ENCODE assay signal across 10 cellular contexts in the genomic region with DNA sequence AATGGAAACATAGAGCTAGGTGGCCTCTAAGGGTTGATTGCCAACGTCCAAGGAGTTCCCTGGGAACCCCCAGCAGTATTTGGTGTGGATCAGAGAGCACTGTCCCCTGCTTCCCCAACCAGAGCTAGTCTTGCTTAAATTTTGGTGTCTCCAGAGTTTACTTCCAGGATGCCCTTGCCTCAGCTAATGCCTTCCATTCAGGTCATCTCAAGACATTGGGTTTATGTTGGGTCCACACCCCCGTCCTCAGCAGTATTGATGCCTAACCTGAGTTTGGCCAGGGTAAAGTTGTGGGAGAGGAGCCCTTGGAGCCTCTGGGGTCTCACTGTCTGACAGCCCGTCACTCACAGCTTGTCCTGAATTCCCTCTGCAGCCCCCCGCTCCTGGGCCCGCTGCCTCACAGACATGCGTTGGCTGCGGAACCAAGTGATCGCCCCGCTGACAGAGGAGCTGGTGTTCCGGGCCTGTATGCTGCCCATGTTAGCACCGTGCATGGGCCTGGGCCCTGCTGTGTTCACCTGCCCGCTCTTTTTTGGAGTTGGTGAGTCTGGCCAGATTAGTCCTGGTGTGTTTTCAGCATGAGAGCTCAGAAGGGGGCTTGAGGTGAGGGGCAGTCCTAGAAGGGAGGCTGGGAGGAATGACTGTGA. TPM values are rescaled to one million over a fixed set of nuclear protein-coding genes. Genes with fewer than 3 reads are reported as not detected.
DNase-seq lines count a peak whose midpoint lies in the region; ATAC-seq, FAIRE-seq and TF ChIP-seq lines count a peak whose summit lies in the region.
"Had no signal": no experiment of that assay in that cellular context is flagged by ENCODE, and none has a peak within 500 bp of the region (broad histone marks: within the 10 kb centered on the region; RNA-seq: fewer than 3 reads in every experiment).

No MANE protein-coding gene starts in this region.

- POLR2A ChIA-PET in HepG2 (lab: Yijun Ruan, JAX), result interaction anchor here (1.9 to 4.2 kb wide), 5 partner anchors 10 to 167 kb away, joined by 4 to 24 read pairs (median 11); a partner anchor contains a TSS

- WGBS in heart left ventricle, 4 donors, result 87 to 93% (median 90%) methylated on average over 7 to 12 of the region's 12 CpGs
- 100% methylated on average over 10 of the region's 12 CpGs for WGBS in HepG2 (ENCODE audit: low lambda C conversion rate)

- no peak for TF ChIP-seq RAD21 in HepG2 (CRISPR knock-in tag; IDR thresholded peaks at IDR 0.05)

- peaks cover 41% of the 10 kb centered on the region for H3K4me1 Mint-ChIP-seq in activated naive CD8-positive, alpha-beta T cell (ENCODE audit: low read depth)

- peak overlapping the region in 1 of 12 donors; percentile 97 for H3K27ac ChIP-seq in heart left ventricle
- peak overlapping the region; percentile 82 for H3K27ac ChIP-seq in HepG2 (ENCODE audit: extremely low read length, insufficient read depth, low read length)
- no peak overlapping the region for H3K27ac ChIP-seq in thoracic aorta

- H3K27me3 ChIP-seq in heart left ventricle (no peaks in the 10 kb centered on the region), HepG2 (ENCODE audit: control insufficient read depth in 1 of 2, insufficient read depth in 2 of 2, low read length in 2 of 2) (no peaks in the 10 kb centered on the region; a peak in 1 of 5 replicates), thoracic aorta (replicated peaks; ENCODE audit: insufficient read depth) (no peaks in the 10 kb centered on the region)

- no peaks in the 10 kb centered on the region for H3K9me3 ChIP-seq in heart left ventricle
- no peaks in the 10 kb centered on the region for H3K9me3 ChIP-seq in HepG2 (ENCODE audit: low read length)
- H3K9me3 ChIP-seq in thoracic aorta, result no peaks in the 10 kb centered on the region

- no peak for FAIRE-seq in HepG2 (lab: Jason Lieb, UNC)
- FAIRE-seq: colon had no signal

- no peaks in the 10 kb centered on the region for H3K9me3 Mint-ChIP-seq in activated naive CD8-positive, alpha-beta T cell (ENCODE audit: low read depth)

- H4K20me1 ChIP-seq in HepG2 (ENCODE audit: insufficient read depth, low read length), result peaks cover 6% of the 10 kb centered on the region; the same call in 1 of the 2 replicates

- peak; percentile 68 for DNase-seq in cardiac septum (ENCODE audit: low spot score)
- no peak for DNase-seq in heart left ventricle
- no peak for DNase-seq in HepG2 (ENCODE audit: low spot score)
- DNase-seq in thoracic aorta (ENCODE audit: low spot score), result no peak
- DNase-seq: DMS53 had no signal

- peaks cover 7 to 35% (median 24%) of the 10 kb centered on the region in 12 donors for H3K4me1 ChIP-seq in heart left ventricle
- peaks cover 28% of the 10 kb centered on the region for H3K4me1 ChIP-seq in HepG2 (ENCODE audit: insufficient read depth, low read length)
- H3K4me1 ChIP-seq in thoracic aorta (ENCODE audit: control insufficient read depth in 1 of 2, low read depth in 2 of 2), result peaks cover 17 to 28% of the 10 kb centered on the region in 2 donors

- TF ChIP-seq EP300 in HepG2 (IDR thresholded peaks at IDR 0.05; ENCODE audit: low read depth in 2 of 2, low read length in 2 of 2) (no peak), HepG2 (CRISPR knock-in tag; IDR thresholded peaks at IDR 0.05; ENCODE audit: borderline replicate concordance) (no peak)

- H2AFZ ChIP-seq in HepG2 (ENCODE audit: low read length), result no peak overlapping the region

- TF ChIP-seq POLR2A in heart left ventricle (IDR thresholded peaks at IDR 0.05), result no peak
- TF ChIP-seq POLR2A in HepG2 (IDR thresholded peaks at IDR 0.05; ENCODE audit: insufficient read depth in 1 of 2, low read depth in 2 of 2, low read length in 2 of 2), result no peak

- H3K27ac Mint-ChIP-seq in activated naive CD8-positive, alpha-beta T cell, result no peak overlapping the region

- CTCF ChIA-PET in HepG2 (lab: Yijun Ruan, JAX; ENCODE audit: low intra/inter-chr PET ratio, low total read pairs), result no interaction called here

- intact Hi-C loops in cardiac septum (cut with DNase I) (no loop called here), heart left ventricle (cut with DNase I) (loop anchor here in 1 of 10 donors (10.0 kb wide), 1 partner anchor 250 kb away; a partner anchor contains a TSS), HepG2 (cut with micrococcal nuclease; ENCODE audit: unreplicated experiment) (loop anchor here (5.0 kb wide), 1 partner anchor 133 kb away; a partner anchor contains a TSS)

- H3K4me3 ChIP-seq in heart left ventricle (peak overlapping the region in 6 of 12 donors; percentile 81 to 100 (median 94)), HepG2 (replicated peaks in 1 of 3; ENCODE audit: insufficient read depth in 1 of 3, low read depth in 2 of 3, low read length in 3 of 3) (peak overlapping the region; percentile 87 to 99 (median 87); a peak in 5 of 6 replicates), thoracic aorta (peak overlapping the region; percentile 90)

- H3K79me2 ChIP-seq in HepG2 (ENCODE audit: insufficient read depth, low read length), result peaks cover 28% of the 10 kb centered on the region

- peak overlapping the region; percentile 96; the same call in 1 of the 2 replicates for H3K9ac ChIP-seq in HepG2 (ENCODE audit: insufficient read depth, low read depth, low read length)

- no peak for TF ChIP-seq CTCF in heart left ventricle (IDR thresholded peaks at IDR 0.05)
- TF ChIP-seq CTCF in HepG2 (CRISPR knock-in tag; IDR thresholded peaks at IDR 0.05), result no peak
- no peak for TF ChIP-seq CTCF in thoracic aorta (IDR thresholded peaks at IDR 0.05)

- H3K36me3 ChIP-seq in heart left ventricle (peaks cover 0 to 51% (median 33%) of the 10 kb centered on the region in 9 donors), HepG2 (replicated peaks in 1 of 2; ENCODE audit: control insufficient read depth in 1 of 2, insufficient read depth in 2 of 2, low read length in 2 of 2) (peaks cover 13 to 44% of the 10 kb centered on the region in 2 experiments; a peak in 4 of 5 replicates), thoracic aorta (peaks cover 16% of the 10 kb centered on the region)

- no peaks in the 10 kb centered on the region for H3K27me3 Mint-ChIP-seq in activated naive CD8-positive, alpha-beta T cell

- peak overlapping the region; percentile 80 for H3K4me2 ChIP-seq in HepG2 (ENCODE audit: low read depth, low read length)

- in situ Hi-C loops in HepG2 (cut with HindIII; ENCODE audit: extremely low pct_ligation_motif_present, low pct_unique_long_range_greater_than_20kb), result loop anchor here (10.0 to 25.0 kb wide), 3 partner anchors 130 to 432 kb away; a partner anchor contains a TSS

- H3K4me3 Mint-ChIP-seq in activated naive CD8-positive, alpha-beta T cell, result peak overlapping the region; percentile 96

- peaks cover 3% of the 10 kb centered on the region for H3K36me3 Mint-ChIP-seq in activated naive CD8-positive, alpha-beta T cell

- no TSS peak for BruUV-seq in HepG2 (replicated peaks; lab: Mats Ljungman, UMichigan)

- ATAC-seq in heart left ventricle, result no peak
- no peak for ATAC-seq in HepG2
- ATAC-seq in thoracic aorta (ENCODE audit: insufficient number of reproducible peaks, low FRiP score, low read depth), result no peak
- ATAC-seq in HG03039 (IDR thresholded peaks at IDR 0.05; ENCODE audit: unreplicated experiment), result no peak
- ATAC-seq in HG02973 (IDR thresholded peaks at IDR 0.05; ENCODE audit: unreplicated experiment), result no peak
- no peak for ATAC-seq in GM21390 (IDR thresholded peaks at IDR 0.05; ENCODE audit: unreplicated experiment)

RNA-seq across cellular contexts. Expression of a gene that starts 1.4 kb away (rescaled TPM):
- total RNA-seq in cardiac septum, result 5.7 TPM
- 1 to 10 TPM; 3.1 to 9.5 (median 5.0) TPM for total RNA-seq in heart left ventricle
- polyA plus RNA-seq in heart left ventricle, result 1 to 10 TPM; 2.1 to 8.3 TPM
- 8.0 and 22.2 TPM in 2 replicates for total RNA-seq in HepG2 (2016; rRNA removed; fragmentation: Illumina TruSeq; extraction: Trizol)
- 5.3 and 5.8 TPM in 2 replicates for total RNA-seq in HepG2 (2016; cell fraction: cytosol; rRNA removed; fragmentation: Illumina TruSeq; extraction: Trizol; ENCODE audit: low read depth)
- 8.3 and 23.5 TPM in 2 replicates for total RNA-seq in HepG2 (2016; cell fraction: insoluble cytoplasmic fraction; rRNA removed; fragmentation: Illumina TruSeq; extraction: Trizol)
- 9.8 and 10.6 TPM in 2 replicates for total RNA-seq in HepG2 (2016; cell fraction: membrane; rRNA removed; fragmentation: Illumina TruSeq; extraction: Trizol)
- total RNA-seq in HepG2 (2016; cell fraction: nucleus; rRNA removed; fragmentation: Illumina TruSeq; extraction: Trizol), result 18.1 and 22.0 TPM in 2 replicates
- 22.4 and 29.3 TPM in 2 replicates for polyA plus RNA-seq in HepG2 (2011; rRNA removed)
- polyA plus RNA-seq in HepG2 (2011; cell fraction: cytosol; rRNA removed), result 18.4 and 29.0 TPM in 2 replicates
- 56.2 and 66.8 TPM in 2 replicates for polyA plus RNA-seq in HepG2 (2011; cell fraction: nucleus; rRNA removed)
- 14.4 and 22.1 TPM in 2 replicates for polyA plus RNA-seq in HepG2 (2012)
- 5.7 and 6.5 TPM in 2 replicates for polyA plus RNA-seq in HepG2 (2016; cell fraction: cytosol; fragmentation: Illumina TruSeq; extraction: Trizol; ENCODE audit: low read depth)
- 9.5 and 11.9 TPM in 2 replicates for polyA plus RNA-seq in HepG2 (2016; cell fraction: insoluble cytoplasmic fraction; fragmentation: Illumina TruSeq; extraction: Trizol; ENCODE audit: low read depth)
- polyA plus RNA-seq in HepG2 (2016; cell fraction: membrane; fragmentation: Illumina TruSeq; extraction: Trizol; ENCODE audit: low read depth), result 8.8 and 9.5 TPM in 2 replicates
- polyA plus RNA-seq in HepG2 (2016; cell fraction: nucleus; fragmentation: Illumina TruSeq; extraction: Trizol; ENCODE audit: insufficient read depth, low read depth), result 41.3 and 46.5 TPM in 2 replicates
- polyA minus RNA-seq in HepG2 (2011; rRNA and poly(A)+ RNA removed; ENCODE audit: low replicate concordance), result 40.2 and 41.8 TPM in 2 replicates
- 11.0 and 11.1 TPM in 2 replicates for polyA minus RNA-seq in HepG2 (2011; cell fraction: cytosol; rRNA and poly(A)+ RNA removed)
- polyA minus RNA-seq in HepG2 (2011; cell fraction: nucleus; rRNA and poly(A)+ RNA removed), result 16.7 and 18.8 TPM in 2 replicates
- 10 to 100 TPM; 11.9 to 17.5 TPM for total RNA-seq in thoracic aorta

RNA-seq across cellular contexts. Expression of a gene that starts 12.2 kb away (rescaled TPM):
- total RNA-seq in cardiac septum (24.5 TPM), heart left ventricle (10 to 100 TPM in 8 of 9 donors, 1 to 10 TPM in 1; 8.2 to 22.0 (median 14.9) TPM), HepG2 (2016; rRNA removed; fragmentation: Illumina TruSeq; extraction: Trizol) (4.4 and 6.8 TPM in 2 replicates), thoracic aorta (10 to 100 TPM; 12.4 to 23.0 TPM)
- polyA plus RNA-seq in heart left ventricle (10 to 100 TPM; 15.4 to 22.1 TPM), HepG2 (2011; rRNA removed) (1.3 and 2.4 TPM in 2 replicates)
- 1.1 TPM in 2 replicates for total RNA-seq in HepG2 (2016; cell fraction: cytosol; rRNA removed; fragmentation: Illumina TruSeq; extraction: Trizol; ENCODE audit: low read depth)
- total RNA-seq in HepG2 (2016; cell fraction: insoluble cytoplasmic fraction; rRNA removed; fragmentation: Illumina TruSeq; extraction: Trizol), result 3.5 and 6.4 TPM in 2 replicates
- 4.1 and 5.5 TPM in 2 replicates for total RNA-seq in HepG2 (2016; cell fraction: membrane; rRNA removed; fragmentation: Illumina TruSeq; extraction: Trizol)
- 2.9 and 5.5 TPM in 2 replicates for total RNA-seq in HepG2 (2016; cell fraction: nucleus; rRNA removed; fragmentation: Illumina TruSeq; extraction: Trizol)
- polyA plus RNA-seq in HepG2 (2011; cell fraction: cytosol; rRNA removed), result 1.7 and 3.3 TPM in 2 replicates
- 7.1 and 9.6 TPM in 2 replicates for polyA plus RNA-seq in HepG2 (2011; cell fraction: nucleus; rRNA removed)
- polyA plus RNA-seq in HepG2 (2012), result 1.2 and 2.5 TPM in 2 replicates
- 1.4 and 1.5 TPM in 2 replicates for polyA plus RNA-seq in HepG2 (2016; cell fraction: cytosol; fragmentation: Illumina TruSeq; extraction: Trizol; ENCODE audit: low read depth)
- polyA plus RNA-seq in HepG2 (2016; cell fraction: insoluble cytoplasmic fraction; fragmentation: Illumina TruSeq; extraction: Trizol; ENCODE audit: low read depth), result 3.8 and 4.4 TPM in 2 replicates
- 3.3 and 4.1 TPM in 2 replicates for polyA plus RNA-seq in HepG2 (2016; cell fraction: membrane; fragmentation: Illumina TruSeq; extraction: Trizol; ENCODE audit: low read depth)
- polyA plus RNA-seq in HepG2 (2016; cell fraction: nucleus; fragmentation: Illumina TruSeq; extraction: Trizol; ENCODE audit: insufficient read depth, low read depth), result 7.3 and 8.5 TPM in 2 replicates
- 3.9 and 38.9 TPM in 2 replicates for polyA minus RNA-seq in HepG2 (2011; rRNA and poly(A)+ RNA removed; ENCODE audit: low replicate concordance)
- polyA minus RNA-seq in HepG2 (2011; cell fraction: cytosol; rRNA and poly(A)+ RNA removed), result 2.7 and 3.0 TPM in 2 replicates
- 1.1 and 1.5 TPM in 2 replicates for polyA minus RNA-seq in HepG2 (2011; cell fraction: nucleus; rRNA and poly(A)+ RNA removed)
